9 cellular contexts compared by ENCODE assay signal in genomic region chr22:26259510-26259909, GRCh38.
A peak's percentile ranks its signal among the peaks of the same experiment; 100 is the strongest.
DNase-seq lines count a peak whose midpoint lies in the region.
"Had no signal": no experiment of that assay in that cellular context is flagged by ENCODE, and none has a peak within 500 bp of the region (broad histone marks: within the 10 kb centered on the region; RNA-seq: fewer than 3 reads in every experiment).

No MANE protein-coding gene starts in this region.

- peak; percentile 8 for DNase-seq in stimulated activated CD4-positive, alpha-beta T cell treated with anti-CD3 and anti-CD28 coated beads, Interleukin-15, amount 100 ng/mL, for 24 hours
- no peak for DNase-seq in stimulated activated CD4-positive, alpha-beta T cell treated with anti-CD3 and anti-CD28 coated beads, Interleukin-1b, Interleukin-23, amount 100 ng/mL, for 48 hours
- DNase-seq in OCI-M1 (lab: John Stamatoyannopoulos, UW): peak; percentile 80
- peak; percentile 30 for DNase-seq in fibroblast of peridontal ligament (ENCODE audit: extremely low read depth)
- no peak for DNase-seq in T-helper 9 cell
- DNase-seq in NCI-H526 (lab: John Stamatoyannopoulos, UW): no peak
- DNase-seq in NCI-H2227 (lab: John Stamatoyannopoulos, UW; ENCODE audit: unreplicated experiment): no peak
- DNase-seq in NCI-H187 treated with DMSO at 0.1 percent for 48 hours (lab: John Stamatoyannopoulos, UW): no peak
- DNase-seq: activated naive CD4-positive, alpha-beta T cell treated with Interleukin-2 at 50 U/mL for 16 hours had no signal

Comparison
In these comparisons a context has a peak if more than half of its experiments do, and no peak if none do; other contexts are left out.
1. DNase-seq: peak in stimulated activated CD4-positive, alpha-beta T cell treated with anti-CD3 and anti-CD28 coated beads, Interleukin-15, amount 100 ng/mL, for 24 hours (single experiment), OCI-M1 (single experiment) and fibroblast of peridontal ligament (single experiment); none in stimulated activated CD4-positive, alpha-beta T cell treated with anti-CD3 and anti-CD28 coated beads, Interleukin-1b, Interleukin-23, amount 100 ng/mL, for 48 hours (single experiment), T-helper 9 cell (single experiment), NCI-H526 (0 of 2), NCI-H2227 (single experiment) and NCI-H187 treated with DMSO at 0.1 percent for 48 hours (single experiment).